In the genomic region with DNA sequence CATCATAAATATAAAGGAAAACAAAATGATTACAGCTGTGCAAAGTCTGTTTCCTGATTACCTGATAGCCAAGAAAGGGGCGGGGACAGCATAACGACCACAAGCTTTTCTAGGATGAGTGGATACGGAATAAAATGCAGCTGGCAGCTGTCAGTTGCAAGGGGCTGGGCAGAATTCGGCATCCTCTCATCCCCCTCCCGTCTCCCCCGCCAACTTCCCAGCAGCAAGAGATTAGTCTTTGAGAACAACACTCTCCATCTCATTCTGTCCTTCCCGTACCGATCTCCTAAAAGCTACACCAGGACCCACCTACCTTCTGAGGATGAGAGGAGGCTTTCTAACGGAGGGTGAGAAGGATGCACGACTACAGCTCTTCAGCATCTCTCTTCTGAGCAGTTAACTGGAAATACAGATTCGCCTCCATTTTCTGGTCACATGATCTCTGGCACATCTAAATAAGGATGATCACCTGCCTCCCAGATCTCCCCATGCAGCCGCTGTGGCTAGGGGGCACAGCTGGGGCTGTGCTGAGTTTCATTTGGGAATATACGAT, we compare ENCODE assay signal across 9 cellular contexts.
DNase-seq lines count a peak whose midpoint lies in the region; ATAC-seq, FAIRE-seq and TF ChIP-seq lines count a peak whose summit lies in the region.
"Had no signal": no experiment of that assay in that cellular context is flagged by ENCODE, and none has a peak within 500 bp of the region (broad histone marks: within the 10 kb centered on the region; RNA-seq: fewer than 3 reads in every experiment).

No MANE protein-coding gene starts in this region.

- no peaks in the 10 kb centered on the region; a peak in 1 of 5 replicates for H3K4me1 ChIP-seq in K562 (replicated peaks in 1 of 2; ENCODE audit: control insufficient read depth in 2 of 2, insufficient read depth in 2 of 2, low read length in 2 of 2)
- peaks cover 62% of the 10 kb centered on the region for H3K4me1 ChIP-seq in mononuclear cell (ENCODE audit: insufficient read depth, low read length)
- peaks cover 11 to 21% of the 10 kb centered on the region in 2 donors for H3K4me1 ChIP-seq in aorta (ENCODE audit: control insufficient read depth in 1 of 2, insufficient read depth in 2 of 2, low read length in 2 of 2)

- peak overlapping the region; percentile 62 for H3K4me2 ChIP-seq in K562 (ENCODE audit: insufficient read depth, low read length)

- TF ChIP-seq RAD21 in K562 (CRISPR knock-in tag; conservative IDR thresholded peaks at IDR 0.05 in 1 of 2, IDR thresholded peaks at IDR 0.05 in 1 of 2): no peak

- no peak for TF ChIP-seq EP300 in K562 (IDR thresholded peaks at IDR 0.05; ENCODE audit: low read length)

- H3K27me3 ChIP-seq in K562 (ENCODE audit: control insufficient read depth in 2 of 2, insufficient read depth in 2 of 2, low read length in 2 of 2) (peaks cover 0 to 9% of the 10 kb centered on the region in 2 experiments; a peak in 2 of 5 replicates), mononuclear cell (ENCODE audit: insufficient read depth, low read length) (no peaks in the 10 kb centered on the region), aorta (ENCODE audit: control insufficient read depth in 1 of 2, insufficient read depth in 2 of 2, low read length in 1 of 2) (no peaks in the 10 kb centered on the region)

- in situ Hi-C loops in K562 (cut with MboI): no loop called here

- H3K4me3 ChIP-seq in K562 (no peak overlapping the region), mononuclear cell (ENCODE audit: low read length) (peak overlapping the region; percentile 29), aorta (ENCODE audit: low read length in 2 of 2) (no peak overlapping the region)

- H3K36me3 ChIP-seq in K562 (ENCODE audit: control insufficient read depth, insufficient read depth, low read length): no peaks in the 10 kb centered on the region
- H3K36me3 ChIP-seq in aorta (ENCODE audit: control insufficient read depth in 1 of 2, insufficient read depth in 2 of 2, low read length in 1 of 2): no peaks in the 10 kb centered on the region

- CTCF ChIA-PET in K562 (lab: Yijun Ruan, JAX; ENCODE audit: low intra/inter-chr PET ratio): no interaction called here

- no peaks in the 10 kb centered on the region for H4K20me1 ChIP-seq in K562 (replicated peaks; ENCODE audit: control insufficient read depth, insufficient read depth, low read length)

- POLR2A ChIA-PET in K562 (lab: Yijun Ruan, JAX): interaction anchor here (0.5 to 1.5 kb wide), 3 partner anchors 8 to 277 kb away, joined by 3 to 4 read pairs (median 4); no protein-coding TSS in a partner anchor

- under 1% methylated on average over 13 of the region's 13 CpGs for WGBS in K562 (ENCODE audit: insufficient coverage, low coverage, missing lambda C conversion rate)
- WGBS in aorta, 2 donors: 24 to 31% methylated on average over 13 of the region's 13 CpGs

- DNase-seq in COLO668 (lab: John Stamatoyannopoulos, UW; ENCODE audit: unreplicated experiment) (peak; percentile 56), NCI-H1930 (lab: John Stamatoyannopoulos, UW) (peak; percentile 16 to 31), K562 (ENCODE audit: extremely low read depth in 1 of 4, low spot score in 3 of 4) (no peak), aorta (no peak)
- no peak for DNase-seq in stimulated activated naive CD4-positive, alpha-beta T cell treated with Interleukin-2 at 50 U/mL for 16 hours (lab: John Stamatoyannopoulos, UW)
- no peak for DNase-seq in activated CD4-positive, alpha-beta T cell treated with anti-CD3 and anti-CD28 coated beads, Interleukin-2, amount 50 U/mL, for 4 hours

- H3K9me1 ChIP-seq in K562 (ENCODE audit: control insufficient read depth, insufficient read depth, low read length): no peaks in the 10 kb centered on the region

- H3K27ac ChIP-seq in K562 (ENCODE audit: extremely low read depth, low read depth, low read length) (no peak overlapping the region), aorta (ENCODE audit: low read depth in 1 of 2, low read length in 2 of 2) (peak overlapping the region in 1 of 2 donors; percentile 67)

- no peak for TF ChIP-seq CTCF in K562 (IDR thresholded peaks at IDR 0.05 in 2 of 3, conservative IDR thresholded peaks at IDR 0.05 in 1 of 3; ENCODE audit: insufficient read depth in 2 of 3, low read depth in 1 of 3, low read length in 3 of 3)

- FAIRE-seq in K562 (lab: Jason Lieb, UNC): no peak
- FAIRE-seq: endometrium had no signal

- no peak for TF ChIP-seq POLR2A in K562 (conservative IDR thresholded peaks at IDR 0.05)

- no peak overlapping the region for H3K9ac ChIP-seq in K562 (ENCODE audit: insufficient read depth in 1 of 2, low read depth in 2 of 2, low read length in 2 of 2)

- BruUV-seq in K562 (replicated peaks; lab: Mats Ljungman, UMichigan): no TSS peak

- H3K9me3 ChIP-seq in K562 (replicated peaks; ENCODE audit: control insufficient read depth, insufficient read depth, low read depth, low read length) (no peaks in the 10 kb centered on the region), mononuclear cell (ENCODE audit: low read depth, low read length) (no peaks in the 10 kb centered on the region), aorta (ENCODE audit: control insufficient read depth, low read length) (no peaks in the 10 kb centered on the region)

- intact Hi-C loops in K562 (cut with micrococcal nuclease): no loop called here
- intact Hi-C loops in aorta (cut with DNase I): no loop called here

- H2AFZ ChIP-seq in K562 (ENCODE audit: low read depth, low read length): peak overlapping the region; percentile 45; the same call in 1 of the 2 replicates

- ATAC-seq in K562 (no peak), aorta (ENCODE audit: low FRiP score) (no peak), HG03045 (IDR thresholded peaks at IDR 0.05; ENCODE audit: unreplicated experiment) (no peak)

- no peaks in the 10 kb centered on the region for H3K79me2 ChIP-seq in K562 (ENCODE audit: control insufficient read depth, insufficient read depth, low read length)

TF ChIP-seq in K562, 482 proteins besides CTCF, POLR2A, EP300 and RAD21:
- TF ChIP-seq RAD51 (IDR thresholded peaks at IDR 0.05; ENCODE audit: borderline replicate concordance, low read depth) (peak; percentile 28; the same call in 1 of the 2 replicates), HDGF (IDR thresholded peaks at IDR 0.05) (no peak), SMC3 (conservative IDR thresholded peaks at IDR 0.05; ENCODE audit: insufficient read depth, low read depth, low read length) (no peak), HSF4 (CRISPR knock-in tag; IDR thresholded peaks at IDR 0.05; ENCODE audit: borderline replicate concordance) (no peak), ZFP30 (CRISPR knock-in tag; IDR thresholded peaks at IDR 0.05; ENCODE audit: borderline replicate concordance) (no peak), PHB2 (IDR thresholded peaks at IDR 0.05; ENCODE audit: low read depth) (no peak), RHOXF2B (CRISPR knock-in tag; conservative IDR thresholded peaks at IDR 0.05) (no peak), ZBTB1 (CRISPR knock-in tag; IDR thresholded peaks at IDR 0.05; ENCODE audit: borderline replicate concordance, low read depth) (no peak)
- TF ChIP-seq, protein P1, sequence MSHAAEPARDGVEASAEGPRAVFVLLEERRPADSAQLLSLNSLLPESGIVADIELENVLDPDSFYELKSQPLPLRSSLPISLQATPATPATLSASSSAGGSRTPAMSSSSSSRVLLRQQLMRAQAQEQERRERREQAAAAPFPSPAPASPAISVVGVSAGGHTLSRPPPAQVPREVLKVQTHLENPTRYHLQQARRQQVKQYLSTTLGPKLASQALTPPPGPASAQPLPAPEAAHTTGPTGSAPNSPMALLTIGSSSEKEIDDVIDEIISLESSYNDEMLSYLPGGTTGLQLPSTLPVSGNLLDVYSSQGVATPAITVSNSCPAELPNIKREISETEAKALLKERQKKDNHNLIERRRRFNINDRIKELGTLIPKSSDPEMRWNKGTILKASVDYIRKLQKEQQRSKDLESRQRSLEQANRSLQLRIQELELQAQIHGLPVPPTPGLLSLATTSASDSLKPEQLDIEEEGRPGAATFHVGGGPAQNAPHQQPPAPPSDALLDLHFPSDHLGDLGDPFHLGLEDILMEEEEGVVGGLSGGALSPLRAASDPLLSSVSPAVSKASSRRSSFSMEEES (CRISPR knock-in tag; IDR thresholded peaks at IDR 0.05): peak; percentile 81

Comparison
In these comparisons a context has a peak if more than half of its experiments do, and no peak if none do; other contexts are left out.
1. DNase-seq: peak in COLO668 (single experiment) and NCI-H1930 (2 of 2); none in K562 (0 of 4), stimulated activated naive CD4-positive, alpha-beta T cell treated with Interleukin-2 at 50 U/mL for 16 hours (single experiment), aorta (0 of 2) and activated CD4-positive, alpha-beta T cell treated with anti-CD3 and anti-CD28 coated beads, Interleukin-2, amount 50 U/mL, for 4 hours (0 of 2).